In genomic region chr5:100364343-100364742, GRCh38 we compare ENCODE assay signal across 6 cellular contexts.
DNase-seq lines count a peak whose midpoint lies in the region; ATAC-seq and TF ChIP-seq lines count a peak whose summit lies in the region.
"Not testable (repeated sequence)": the region's sequence is repeated elsewhere in the genome, so short reads cannot be mapped to it uniquely, and the experiment has no call there.

No MANE protein-coding gene starts in this region.

- H3K9me2 ChIP-seq in PC-3 (replicated peaks; ENCODE audit: low read length): not testable (repeated sequence)

- not testable (repeated sequence) for DNase-seq in Calu3; brain microvascular endothelial cell; left lung; stimulated activated effector memory CD8-positive, alpha-beta T cell treated with anti-CD3 and anti-CD28 coated beads, Interleukin-12 subunit alpha, Interleukin-12 subunit beta, amount 100 ng/mL, for 72 hours (ENCODE audit: low spot score in 2 of 2)
- DNase-seq in PC-3 (peak; percentile 36), glomerular visceral epithelial cell (ENCODE audit: extremely low spot score) (peak; percentile 17)

- not testable (repeated sequence) for H3F3A ChIP-seq in PC-3 (ENCODE audit: low read length, unreplicated experiment)

- POLR2A ChIA-PET in PC-3 (lab: Charles Lee; ENCODE audit: unreplicated experiment): not testable (repeated sequence)

- not testable (repeated sequence) for H3K36me3 ChIP-seq in PC-3 (ENCODE audit: low read depth, low read length); brain microvascular endothelial cell (replicated peaks); left lung

- peaks cover 17% of the 10 kb centered on the region for H3K4me1 ChIP-seq in PC-3 (ENCODE audit: insufficient read depth, low read length)
- not testable (repeated sequence) for H3K4me1 ChIP-seq in left lung

- peak overlapping the region; percentile 62 for H3K4me2 ChIP-seq in PC-3 (ENCODE audit: low read length)

- intact Hi-C loops in Calu3 (cut with micrococcal nuclease; ENCODE audit: unreplicated experiment); PC-3 (cut with micrococcal nuclease); left lung (cut with DNase I): not testable (repeated sequence)

- H3K9me3 ChIP-seq in PC-3 (ENCODE audit: low read length); left lung: not testable (repeated sequence)

- H3K79me2 ChIP-seq in PC-3 (ENCODE audit: low read length): not testable (repeated sequence)

- peaks cover 21% of the 10 kb centered on the region for H3K4me1 Mint-ChIP-seq in Calu3 (ENCODE audit: low read depth, unreplicated experiment)
- H3K4me1 Mint-ChIP-seq in stimulated activated effector memory CD8-positive, alpha-beta T cell treated with anti-CD3 and anti-CD28 coated beads, Interleukin-12 subunit alpha, Interleukin-12 subunit beta, amount 100 ng/mL, for 72 hours: not testable (repeated sequence)

- CTCF ChIA-PET in Calu3 (lab: Charles Lee): not testable (repeated sequence)
- CTCF ChIA-PET in PC-3 (lab: Charles Lee): interaction anchor here (0.6 kb wide), 1 partner anchor 53 kb away, joined by 3 read pairs; no protein-coding TSS in a partner anchor

- H3K36me3 Mint-ChIP-seq in Calu3 (ENCODE audit: insufficient read depth, unreplicated experiment); stimulated activated effector memory CD8-positive, alpha-beta T cell treated with anti-CD3 and anti-CD28 coated beads, Interleukin-12 subunit alpha, Interleukin-12 subunit beta, amount 100 ng/mL, for 72 hours: not testable (repeated sequence)

- peak overlapping the region; percentile 52; the same call in 1 of the 2 replicates for H3K27ac ChIP-seq in PC-3 (ENCODE audit: low read length)
- peak overlapping the region; percentile 75 for H3K27ac ChIP-seq in brain microvascular endothelial cell
- H3K27ac ChIP-seq in left lung: not testable (repeated sequence)

- H3K27me3 ChIP-seq in PC-3 (ENCODE audit: low read length); brain microvascular endothelial cell (replicated peaks); left lung: not testable (repeated sequence)

- peak overlapping the region; percentile 60 for H3K27ac Mint-ChIP-seq in Calu3 (ENCODE audit: unreplicated experiment)
- not testable (repeated sequence) for H3K27ac Mint-ChIP-seq in stimulated activated effector memory CD8-positive, alpha-beta T cell treated with anti-CD3 and anti-CD28 coated beads, Interleukin-12 subunit alpha, Interleukin-12 subunit beta, amount 100 ng/mL, for 72 hours

- not testable (repeated sequence) for H2AFZ ChIP-seq in PC-3 (ENCODE audit: low read length)

- BruUV-seq in Calu3 (replicated peaks; lab: Mats Ljungman, UMichigan); PC-3 (replicated peaks; lab: Mats Ljungman, UMichigan): not testable (repeated sequence)

- H3K27me3 Mint-ChIP-seq in Calu3 (ENCODE audit: unreplicated experiment): not testable (repeated sequence)

- in situ Hi-C loops in brain microvascular endothelial cell (cut with HindIII; ENCODE audit: low pct_ligation_motif_present, low sequenced_read_pairs): not testable (repeated sequence)

- H3K4me3 ChIP-seq in PC-3 (ENCODE audit: low read length); brain microvascular endothelial cell (ENCODE audit: low read depth, low read length); left lung: not testable (repeated sequence)

- not testable (repeated sequence) for H3K9ac ChIP-seq in PC-3 (ENCODE audit: low read length)

- H3K9me3 Mint-ChIP-seq in Calu3 (ENCODE audit: low read depth, unreplicated experiment); stimulated activated effector memory CD8-positive, alpha-beta T cell treated with anti-CD3 and anti-CD28 coated beads, Interleukin-12 subunit alpha, Interleukin-12 subunit beta, amount 100 ng/mL, for 72 hours: not testable (repeated sequence)

- H4K20me1 ChIP-seq in PC-3 (ENCODE audit: low read length): not testable (repeated sequence)

- ATAC-seq in PC-3: peak; percentile 73
- ATAC-seq in left lung: peak; percentile 42
- ATAC-seq in stimulated activated effector memory CD8-positive, alpha-beta T cell treated with anti-CD3 and anti-CD28 coated beads, Interleukin-12 subunit alpha, Interleukin-12 subunit beta, amount 100 ng/mL, for 72 hours: peak; percentile 34

- TF ChIP-seq CTCF in Calu3 (IDR thresholded peaks at IDR 0.05; ENCODE audit: unreplicated experiment); PC-3 (conservative IDR thresholded peaks at IDR 0.05; ENCODE audit: low read depth, low read length); brain microvascular endothelial cell (IDR thresholded peaks at IDR 0.05; ENCODE audit: low read depth, low read length, missing control alignments); left lung (IDR thresholded peaks at IDR 0.05): not testable (repeated sequence)

- H3K4me3 Mint-ChIP-seq in Calu3 (ENCODE audit: low read depth, unreplicated experiment); stimulated activated effector memory CD8-positive, alpha-beta T cell treated with anti-CD3 and anti-CD28 coated beads, Interleukin-12 subunit alpha, Interleukin-12 subunit beta, amount 100 ng/mL, for 72 hours: not testable (repeated sequence)
